Comparison of ENCODE assay signal across 27 cellular contexts in the genomic region with DNA sequence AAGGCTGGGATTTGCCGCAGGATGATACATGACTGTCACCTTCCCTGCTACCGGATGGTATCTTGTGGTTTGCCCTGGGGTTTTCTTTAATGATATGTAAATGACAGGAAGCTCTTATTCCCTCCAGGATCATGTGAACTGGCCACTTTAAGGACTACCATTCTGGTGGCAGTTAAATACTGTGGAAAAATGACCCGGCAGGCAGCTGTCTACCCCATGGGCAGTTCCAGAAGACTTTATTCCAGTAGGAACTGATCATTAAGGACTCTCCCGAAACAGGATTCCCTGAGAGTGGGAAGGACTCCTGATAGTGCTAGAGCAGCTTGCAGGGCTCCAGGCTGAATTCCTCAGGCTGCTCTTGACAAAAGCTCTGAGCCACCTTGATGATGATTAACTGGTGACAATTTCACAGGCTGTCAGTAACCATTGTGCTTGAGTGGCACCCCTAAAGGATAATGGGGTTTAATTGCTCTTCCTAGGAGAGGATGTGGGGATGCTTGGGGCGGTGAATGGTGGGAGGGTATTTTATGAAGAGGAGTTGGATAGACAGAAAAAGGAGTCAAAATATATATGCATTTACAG.
"Had no signal": no experiment of that assay in that cellular context is flagged by ENCODE, and none has a peak within 500 bp of the region (broad histone marks: within the 10 kb centered on the region; RNA-seq: fewer than 3 reads in every experiment).

No MANE protein-coding gene starts in this region.

- H3K9me3 Mint-ChIP-seq: activated T-cell treated with anti-CD3 and anti-CD28 coated beads, Interleukin-2, amount 50 U/mL, for 4 hours; activated T-helper 2 cell treated with anti-CD3 and anti-CD28 coated beads, Interferon-gamma antibody, Interleukin-2, Interleukin-4, amounts not matched to agents 10 μg/mL and 5 μg/mL and 100 μg/mL, durations not matched to agents 14 hours and 24 hours and 36 hours had no signal

- H3K27ac ChIP-seq: adrenal gland, ascending aorta, brain microvascular endothelial cell, sigmoid colon, stomach, suprapubic skin, tibial nerve had no signal

- H3K27ac Mint-ChIP-seq: activated B cell treated with CpG ODN at 0.5 μM for 24 hours; activated CD4-positive, alpha-beta T cell treated with anti-CD3 and anti-CD28 coated beads for 36 hours; activated naive CD8-positive, alpha-beta T cell; activated T-helper 2 cell treated with anti-CD3 and anti-CD28 coated beads, Interferon-gamma antibody, Interleukin-2, Interleukin-4, amounts not matched to agents 10 μg/mL and 5 μg/mL and 100 μg/mL, durations not matched to agents 14 hours and 24 hours and 36 hours; memory B cell; nephron; stimulated activated memory B cell treated with anti-CD40 and anti-IgM and Interleukin-4, amounts not matched to agents 10 μg/mL and 1 μg/mL and 100 μg/mL, for 72 hours had no signal

- H3K4me2 ChIP-seq: smooth muscle cell had no signal

- H3K4me1 ChIP-seq: adrenal gland, ascending aorta, sigmoid colon, stomach, suprapubic skin, tibial nerve had no signal

- H3K36me3 ChIP-seq: adrenal gland, ascending aorta, brain microvascular endothelial cell, sigmoid colon, stomach, suprapubic skin, tibial nerve had no signal

- H3K4me3 Mint-ChIP-seq: activated B cell treated with CpG ODN at 0.5 μM for 24 hours; activated CD4-positive, alpha-beta T cell treated with anti-CD3 and anti-CD28 coated beads for 36 hours; activated naive CD8-positive, alpha-beta T cell; activated T-cell treated with anti-CD3 and anti-CD28 coated beads, Interleukin-2, amount 50 U/mL, for 4 hours; memory B cell; nephron; stimulated activated memory B cell treated with anti-CD40 and anti-IgM and Interleukin-4, amounts not matched to agents 10 μg/mL and 1 μg/mL and 100 μg/mL, for 72 hours had no signal

- H3K4me3 ChIP-seq: adrenal gland, ascending aorta, sigmoid colon, smooth muscle cell, stomach, suprapubic skin, tibial nerve had no signal

- H3K27me3 ChIP-seq: adrenal gland, ascending aorta, brain microvascular endothelial cell, sigmoid colon, stomach, suprapubic skin, tibial nerve had no signal

- H3K27me3 Mint-ChIP-seq: activated B cell treated with CpG ODN at 0.5 μM for 24 hours; activated CD4-positive, alpha-beta T cell treated with anti-CD3 and anti-CD28 coated beads for 36 hours; activated naive CD8-positive, alpha-beta T cell; stimulated activated memory B cell treated with anti-CD40 and anti-IgM and Interleukin-4, amounts not matched to agents 10 μg/mL and 1 μg/mL and 100 μg/mL, for 72 hours had no signal

- DNase-seq: activated B cell treated with CpG ODN at 0.5 μM for 24 hours; activated CD4-positive, alpha-beta T cell treated with anti-CD3 and anti-CD28 coated beads for 36 hours; activated CD4-positive, alpha-beta T cell treated with anti-CD3 and anti-CD28 coated beads, Interleukin-2, amount 50 U/mL, for 48 hours; activated CD8-positive, alpha-beta memory T cell treated with anti-CD3 and anti-CD28 coated beads, Interleukin-2, amount 50 U/mL, for 48 hours; activated naive CD4-positive, alpha-beta T cell; activated T-cell treated with anti-CD3 and anti-CD28 coated beads, Interleukin-2, amount 50 U/mL, for 4 hours; adrenal gland; brain microvascular endothelial cell; effector memory CD4-positive, alpha-beta T cell; hippocampal formation; left colon; occipital lobe; retina; sigmoid colon; stimulated activated CD4-positive, alpha-beta T cell treated with anti-CD3 and anti-CD28 coated beads, Interleukin-15, amount 100 ng/mL, for 24 hours; stomach; T-helper 9 cell had no signal

- ATAC-seq: activated CD4-positive, alpha-beta T cell treated with anti-CD3 and anti-CD28 coated beads for 36 hours; activated T-cell treated with anti-CD3 and anti-CD28 coated beads, Interleukin-2, amount 50 U/mL, for 4 hours; esophagus mucosa; left colon; stimulated activated memory B cell treated with anti-CD40 and anti-IgM and Interleukin-4, amounts not matched to agents 10 μg/mL and 1 μg/mL and 100 μg/mL, for 72 hours had no signal

- H3K9me3 ChIP-seq: adrenal gland, ascending aorta, sigmoid colon, suprapubic skin had no signal

- H3K36me3 Mint-ChIP-seq: activated naive CD8-positive, alpha-beta T cell; memory B cell; stimulated activated memory B cell treated with anti-CD40 and anti-IgM and Interleukin-4, amounts not matched to agents 10 μg/mL and 1 μg/mL and 100 μg/mL, for 72 hours had no signal

- H3K4me1 Mint-ChIP-seq: activated B cell treated with CpG ODN at 0.5 μM for 24 hours; activated CD4-positive, alpha-beta T cell treated with anti-CD3 and anti-CD28 coated beads for 36 hours; memory B cell; nephron; stimulated activated memory B cell treated with anti-CD40 and anti-IgM and Interleukin-4, amounts not matched to agents 10 μg/mL and 1 μg/mL and 100 μg/mL, for 72 hours had no signal
